ENCODE assay signal across 18 cellular contexts in the genomic region with DNA sequence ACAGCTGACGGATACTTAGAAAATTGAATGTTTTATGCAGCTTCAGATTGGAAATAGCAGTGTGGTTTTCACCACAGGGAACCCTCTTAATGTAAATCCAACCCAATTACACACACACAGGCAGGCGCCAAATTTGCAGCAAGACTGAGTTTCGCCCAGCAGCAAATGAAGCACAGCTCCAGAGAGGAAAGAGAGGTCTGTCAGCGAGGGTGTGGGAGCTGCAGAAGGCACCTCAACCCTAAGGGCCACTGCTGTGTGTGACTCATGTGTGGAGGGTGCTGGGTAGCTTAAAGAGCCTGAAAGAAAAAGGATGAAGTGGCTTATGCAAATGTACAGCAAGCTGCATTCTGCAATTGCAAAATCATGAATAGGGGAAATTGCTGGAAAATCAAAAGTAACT.
DNase-seq lines count a peak whose midpoint lies in the region; ATAC-seq and TF ChIP-seq lines count a peak whose summit lies in the region.
"Had no signal": no experiment of that assay in that cellular context is flagged by ENCODE, and none has a peak within 500 bp of the region (broad histone marks: within the 10 kb centered on the region; RNA-seq: fewer than 3 reads in every experiment).

No MANE protein-coding gene starts in this region.

- in situ Hi-C loops in astrocyte of the cerebellum (cut with HindIII; ENCODE audit: low sequenced_read_pairs) = no loop called here

- 84 to 98% methylated on average over 4 of the region's 4 CpGs for WGBS in testis, 2 donors

- TF ChIP-seq POLR2A in testis (IDR thresholded peaks at IDR 0.05) (no peak), erythroblast (IDR thresholded peaks at IDR 0.05; ENCODE audit: low read length) (no peak)

- H3K4me3 ChIP-seq in Karpas-422 (ENCODE audit: low read length) (no peak overlapping the region), astrocyte of the cerebellum (ENCODE audit: low read depth, low read length) (no peak overlapping the region), testis (no peak overlapping the region)

- intact Hi-C loops in testis (cut with DNase I; ENCODE audit: low total_unique reads) = no loop called here

- H3K4me2 ChIP-seq in Karpas-422 (ENCODE audit: low read depth, low read length, poor library complexity, severe bottlenecking) = no peak overlapping the region

- peak; percentile 53 for ATAC-seq in omental fat pad (ENCODE audit: low FRiP score)
- ATAC-seq: HCT116, left colon had no signal

- H3K27me3 ChIP-seq in Karpas-422 (ENCODE audit: low read length) = no peaks in the 10 kb centered on the region
- no peaks in the 10 kb centered on the region for H3K27me3 ChIP-seq in testis

- H3K36me3 ChIP-seq in Karpas-422 (ENCODE audit: insufficient read depth, low read length) (no peaks in the 10 kb centered on the region), testis (ENCODE audit: low read depth, missing control alignments) (no peaks in the 10 kb centered on the region)

- no peaks in the 10 kb centered on the region for H3K9me3 ChIP-seq in Karpas-422 (ENCODE audit: low read length)
- H3K9me3 ChIP-seq in testis = no peaks in the 10 kb centered on the region

- no peak overlapping the region for H2AFZ ChIP-seq in Karpas-422 (ENCODE audit: low read length)

- H3K9ac ChIP-seq in Karpas-422 (ENCODE audit: low read length) = no peak overlapping the region

- no peaks in the 10 kb centered on the region for H3K9me2 ChIP-seq in Karpas-422 (replicated peaks; ENCODE audit: insufficient read depth, low read length)

- H3K4me1 ChIP-seq in Karpas-422 (ENCODE audit: low read length) = no peaks in the 10 kb centered on the region
- no peaks in the 10 kb centered on the region for H3K4me1 ChIP-seq in testis

- TF ChIP-seq CTCF in astrocyte of the cerebellum (IDR thresholded peaks at IDR 0.05; ENCODE audit: low read depth, low read length, missing control alignments) (no peak), omental fat pad (IDR thresholded peaks at IDR 0.05) (no peak), testis (IDR thresholded peaks at IDR 0.05) (no peak)

- no peaks in the 10 kb centered on the region for H4K20me1 ChIP-seq in Karpas-422 (ENCODE audit: insufficient read depth, low read depth, low read length)

- H3K79me2 ChIP-seq in Karpas-422 (ENCODE audit: low read length) = no peaks in the 10 kb centered on the region

- no peak overlapping the region for H3K27ac ChIP-seq in Karpas-422 (ENCODE audit: low read length)
- no peak overlapping the region for H3K27ac ChIP-seq in testis

- DNase-seq in Karpas-422 = peak; percentile 42
- peak; percentile 41 to 49 for DNase-seq in NCI-H446 (lab: John Stamatoyannopoulos, UW)
- peak; percentile 43 for DNase-seq in astrocyte of the cerebellum (ENCODE audit: low read depth)
- no peak for DNase-seq in omental fat pad (ENCODE audit: low spot score)
- DNase-seq in NCI-H1105 (lab: John Stamatoyannopoulos, UW) = no peak
- DNase-seq in NCI-H1436 treated with DMSO at 0.1 percent for 48 hours (lab: John Stamatoyannopoulos, UW) = no peak
- no peak for DNase-seq in testis
- DNase-seq in erythroblast (lab: John Stamatoyannopoulos, UW) = no peak
- DNase-seq: activated CD4-positive, alpha-beta memory T cell treated with anti-CD3 and anti-CD28 coated beads for 36 hours; activated gamma-delta T cell treated with Interleukin-2 at 50 U/mL for 16 hours; CD4-positive, alpha-beta memory T cell; effector memory CD4-positive, alpha-beta T cell; glutamatergic neuron; left colon; NCI-H1105 treated with DMSO at 0.1 percent for 48 hours; nephron progenitor cell; T1000 had no signal

Comparison
In these comparisons a context has a peak if more than half of its experiments do, and no peak if none do; other contexts are left out.
1. DNase-seq: peak in Karpas-422 (single experiment), NCI-H446 (2 of 2) and astrocyte of the cerebellum (single experiment); none in omental fat pad (single experiment), NCI-H1105 (single experiment), NCI-H1436 treated with DMSO at 0.1 percent for 48 hours (single experiment), testis (single experiment) and erythroblast (0 of 2).